In genomic region chr10:117804470-117805011, GRCh38 we compare ENCODE assay signal across 10 cellular contexts.
A peak's percentile ranks its signal among the peaks of the same experiment; 100 is the strongest.
DNase-seq lines count a peak whose midpoint lies in the region; ATAC-seq and TF ChIP-seq lines count a peak whose summit lies in the region.
"Had no signal": no experiment of that assay in that cellular context is flagged by ENCODE, and none has a peak within 500 bp of the region (broad histone marks: within the 10 kb centered on the region; RNA-seq: fewer than 3 reads in every experiment).

No MANE protein-coding gene starts in this region.

- peak overlapping the region in 3 of 4 donors; percentile 60 to 87 (median 81) for H3K27ac ChIP-seq in Peyer's patch
- no peak overlapping the region for H3K27ac ChIP-seq in body of pancreas
- H3K27ac ChIP-seq: A549 had no signal

- intact Hi-C loops in body of pancreas (cut with DNase I): no loop called here

- H3K36me3 ChIP-seq in Peyer's patch (no peaks in the 10 kb centered on the region), kidney epithelial cell (ENCODE audit: control insufficient read depth, insufficient read depth, low read length) (no peaks in the 10 kb centered on the region), body of pancreas (replicated peaks in 1 of 2; ENCODE audit: insufficient read depth in 1 of 2, low read depth in 2 of 2) (no peaks in the 10 kb centered on the region)

- ATAC-seq in body of pancreas (no peak), HG03354 (IDR thresholded peaks at IDR 0.05; ENCODE audit: poor library complexity, severe bottlenecking, unreplicated experiment) (no peak)
- ATAC-seq: A549 had no signal

- H3K4me1 ChIP-seq in Peyer's patch (no peaks in the 10 kb centered on the region), body of pancreas (no peaks in the 10 kb centered on the region)
- H3K4me1 ChIP-seq: A549 had no signal

- 68 to 81% methylated on average over 13 of the region's 13 CpGs for WGBS in body of pancreas, 2 donors

- TF ChIP-seq CTCF in Peyer's patch (IDR thresholded peaks at IDR 0.05): peak in 1 of 6 experiments; percentile 14
- TF ChIP-seq CTCF in kidney epithelial cell (IDR thresholded peaks at IDR 0.05; ENCODE audit: insufficient read depth, low read length, poor library complexity, severe bottlenecking): no peak
- no peak for TF ChIP-seq CTCF in body of pancreas (IDR thresholded peaks at IDR 0.05)

- no peaks in the 10 kb centered on the region for H3K27me3 ChIP-seq in Peyer's patch
- H3K27me3 ChIP-seq in kidney epithelial cell (ENCODE audit: control insufficient read depth, insufficient read depth, low read length): no peaks in the 10 kb centered on the region
- no peaks in the 10 kb centered on the region for H3K27me3 ChIP-seq in body of pancreas

- TF ChIP-seq POLR2A in Peyer's patch (IDR thresholded peaks at IDR 0.05): peak in 1 of 2 donors; percentile 59
- no peak for TF ChIP-seq POLR2A in body of pancreas (IDR thresholded peaks at IDR 0.05)

- H3K9me3 ChIP-seq in Peyer's patch: no peaks in the 10 kb centered on the region
- no peaks in the 10 kb centered on the region for H3K9me3 ChIP-seq in body of pancreas
- H3K9me3 ChIP-seq: A549 had no signal

- H3K4me3 ChIP-seq in Peyer's patch: peak overlapping the region in 1 of 4 donors; percentile 19
- H3K4me3 ChIP-seq in kidney epithelial cell (ENCODE audit: low read depth, low read length): no peak overlapping the region
- no peak overlapping the region for H3K4me3 ChIP-seq in body of pancreas
- H3K4me3 ChIP-seq: A549 had no signal

- DNase-seq in NCI-H82 (lab: John Stamatoyannopoulos, UW): peak; percentile 13
- no peak for DNase-seq in NCI-H82 treated with DMSO at 0.1 percent for 48 hours (lab: John Stamatoyannopoulos, UW; ENCODE audit: unreplicated experiment)
- DNase-seq in Peyer's patch: peak in 2 of 3 donors; percentile 71 to 85
- peak; percentile 61 for DNase-seq in kidney epithelial cell (ENCODE audit: low read depth)
- DNase-seq in superior temporal gyrus (ENCODE audit: extremely low spot score): peak; percentile 68
- DNase-seq in body of pancreas: no peak
- DNase-seq in activated CD4-positive, alpha-beta T cell treated with anti-CD3 and anti-CD28 coated beads for 4 hours: no peak
- DNase-seq: stimulated activated CD4-positive, alpha-beta T cell treated with anti-CD3 and anti-CD28 coated beads, Interleukin-4, amount 100 ng/mL, for 24 hours had no signal

Comparison
In these comparisons a context has a peak if more than half of its experiments do, and no peak if none do; other contexts are left out.
1. DNase-seq: peak in NCI-H82 (single experiment), Peyer's patch (2 of 3), kidney epithelial cell (single experiment) and superior temporal gyrus (single experiment); none in NCI-H82 treated with DMSO at 0.1 percent for 48 hours (single experiment), body of pancreas (0 of 4) and activated CD4-positive, alpha-beta T cell treated with anti-CD3 and anti-CD28 coated beads for 4 hours (0 of 2).
2. H3K27ac ChIP-seq: peak in Peyer's patch (3 of 4); none in body of pancreas (0 of 4).